ENCODE assay signal across 8 cellular contexts in genomic region chr19:47112664-47113445, GRCh38.
A peak's percentile ranks its signal among the peaks of the same experiment; 100 is the strongest.
DNase-seq lines count a peak whose midpoint lies in the region; FAIRE-seq and TF ChIP-seq lines count a peak whose summit lies in the region.

No MANE protein-coding gene starts in this region.

- peaks cover 33% of the 10 kb centered on the region for H3K79me2 ChIP-seq in MM.1S (ENCODE audit: low read length)

- H3K4me1 Mint-ChIP-seq in nephron progenitor cell, result peaks cover 45% of the 10 kb centered on the region
- H3K4me1 Mint-ChIP-seq in stimulated activated naive CD8-positive, alpha-beta T cell treated with anti-CD3 and anti-CD28 coated beads, Interleukin-15, Interleukin-2, amounts not matched to agents 100 ng/mL and 50 ng/mL, for 24 hours (ENCODE audit: low read depth), result peaks cover 35% of the 10 kb centered on the region

- no peaks in the 10 kb centered on the region for H3K9me2 ChIP-seq in MM.1S (replicated peaks; ENCODE audit: insufficient read depth, low read length)

- peak; percentile 98 for DNase-seq in HCEC 1CT
- DNase-seq in MM.1S, result peak; percentile 99
- DNase-seq in SHP77 treated with DMSO at 0.1 percent for 48 hours (lab: John Stamatoyannopoulos, UW), result peak; percentile 96
- DNase-seq in activated gamma-delta T cell treated with Interleukin-2 at 50 U/mL for 16 hours, result peak; percentile 99
- DNase-seq in fibroblast of the conjunctiva (ENCODE audit: low read depth), result peak; percentile 99
- peak; percentile 99 for DNase-seq in nephron progenitor cell

- peak; percentile 99 for FAIRE-seq in G401.6 (lab: Jason Lieb, UNC)

- peak overlapping the region; percentile 91 for H3K4me3 ChIP-seq in MM.1S (ENCODE audit: low read length)

- H2AFZ ChIP-seq in MM.1S (ENCODE audit: low read length), result peak overlapping the region; percentile 16; the same call in 1 of the 2 replicates

- peak overlapping the region; percentile 100 for H3K9ac ChIP-seq in MM.1S (ENCODE audit: low read length)

- peak overlapping the region; percentile 94 for H3K27ac ChIP-seq in MM.1S (ENCODE audit: low read length)

- H3K36me3 Mint-ChIP-seq in nephron progenitor cell (ENCODE audit: low read depth), result peaks cover 13% of the 10 kb centered on the region
- peaks cover 42% of the 10 kb centered on the region for H3K36me3 Mint-ChIP-seq in stimulated activated naive CD8-positive, alpha-beta T cell treated with anti-CD3 and anti-CD28 coated beads, Interleukin-15, Interleukin-2, amounts not matched to agents 100 ng/mL and 50 ng/mL, for 24 hours (ENCODE audit: low read depth)

- no peaks in the 10 kb centered on the region for H3K9me3 Mint-ChIP-seq in nephron progenitor cell
- no peaks in the 10 kb centered on the region for H3K9me3 Mint-ChIP-seq in stimulated activated naive CD8-positive, alpha-beta T cell treated with anti-CD3 and anti-CD28 coated beads, Interleukin-15, Interleukin-2, amounts not matched to agents 100 ng/mL and 50 ng/mL, for 24 hours

- TF ChIP-seq CTCF in MM.1S (IDR thresholded peaks at IDR 0.05; ENCODE audit: low read length) (no peak), nephron progenitor cell (IDR thresholded peaks at IDR 0.05) (no peak)

- H3K9me3 ChIP-seq in MM.1S (replicated peaks; ENCODE audit: insufficient read depth, low read length), result no peaks in the 10 kb centered on the region

- H3K4me1 ChIP-seq in MM.1S (ENCODE audit: low read length), result peaks cover 16% of the 10 kb centered on the region; the same call in 1 of the 2 replicates

- H3F3A ChIP-seq in MM.1S (ENCODE audit: insufficient read depth, low read length), result peaks cover 47% of the 10 kb centered on the region

- 0 out of 2 replicates have a peak, but pooled peaks cover 3% of the 10 kb centered on the region for H3K36me3 ChIP-seq in MM.1S (replicated peaks; ENCODE audit: insufficient read depth, low read length)

- H3K27me3 Mint-ChIP-seq in nephron progenitor cell (ENCODE audit: low read depth, poor library complexity), result no peaks in the 10 kb centered on the region
- H3K27me3 Mint-ChIP-seq in stimulated activated naive CD8-positive, alpha-beta T cell treated with anti-CD3 and anti-CD28 coated beads, Interleukin-15, Interleukin-2, amounts not matched to agents 100 ng/mL and 50 ng/mL, for 24 hours, result no peaks in the 10 kb centered on the region

- H3K4me2 ChIP-seq in MM.1S (ENCODE audit: low read depth, low read length), result peak overlapping the region; percentile 95

- H3K27ac Mint-ChIP-seq in nephron progenitor cell, result peak overlapping the region; percentile 100
- H3K27ac Mint-ChIP-seq in stimulated activated naive CD8-positive, alpha-beta T cell treated with anti-CD3 and anti-CD28 coated beads, Interleukin-15, Interleukin-2, amounts not matched to agents 100 ng/mL and 50 ng/mL, for 24 hours, result peak overlapping the region; percentile 100

- H3K27me3 ChIP-seq in MM.1S (replicated peaks; ENCODE audit: insufficient read depth, low read length), result no peaks in the 10 kb centered on the region

- peak overlapping the region; percentile 91 for H3K4me3 Mint-ChIP-seq in nephron progenitor cell
- H3K4me3 Mint-ChIP-seq in stimulated activated naive CD8-positive, alpha-beta T cell treated with anti-CD3 and anti-CD28 coated beads, Interleukin-15, Interleukin-2, amounts not matched to agents 100 ng/mL and 50 ng/mL, for 24 hours, result peak overlapping the region; percentile 98

- H4K20me1 ChIP-seq in MM.1S (ENCODE audit: insufficient read depth, low read length), result no peaks in the 10 kb centered on the region

Comparison
In these comparisons a context has a peak if more than half of its experiments do, and no peak if none do; other contexts are left out.
1. Peak in every context shown above with its lines: DNase-seq, H3K4me3 ChIP-seq and H3K27ac ChIP-seq.